ENCODE assay signal across 25 cellular contexts in the genomic region with DNA sequence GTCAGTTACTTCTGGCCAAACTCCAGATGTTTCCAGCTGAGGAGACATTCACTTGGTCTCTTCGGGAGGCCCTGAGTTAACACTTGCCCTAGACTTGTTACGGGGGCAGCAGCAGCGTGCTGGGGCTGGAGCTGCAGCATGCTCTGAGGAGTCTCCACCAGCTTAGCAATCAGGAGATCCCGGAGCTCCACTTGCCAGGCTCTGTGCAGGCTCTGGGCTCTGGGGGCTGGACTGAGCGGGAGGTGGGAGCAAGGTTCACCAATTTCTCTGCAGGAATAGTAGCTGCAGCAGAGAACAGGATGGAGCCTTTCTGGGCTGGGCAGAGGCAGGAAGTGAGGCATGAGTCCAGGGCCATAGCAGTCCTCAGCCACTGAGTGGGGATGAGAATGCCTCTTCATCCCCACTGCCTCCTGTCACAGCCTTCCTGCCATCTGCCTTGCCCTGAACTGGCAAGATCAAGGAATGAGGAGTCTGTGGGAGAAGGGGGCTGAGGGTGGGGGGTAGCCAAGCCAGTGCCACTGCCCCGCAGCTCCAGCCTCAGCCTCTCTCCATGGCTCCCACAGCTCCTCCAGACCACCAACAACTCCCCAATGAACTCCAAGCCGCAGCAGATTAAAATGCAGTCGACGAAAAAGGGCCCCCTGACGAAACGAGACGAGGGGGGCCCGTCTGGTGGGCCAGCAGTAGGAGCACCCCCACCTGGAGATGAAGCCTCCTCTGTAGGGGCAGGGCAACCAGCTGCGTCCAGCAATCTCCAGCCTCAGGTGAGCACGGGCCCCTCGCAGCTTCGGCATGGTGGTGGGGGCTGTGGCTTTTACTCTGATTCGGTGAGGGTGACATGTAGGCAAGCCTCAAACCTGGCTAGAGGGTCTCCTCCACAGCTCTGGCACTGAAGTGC. TPM values are rescaled to one million over a fixed set of nuclear protein-coding genes. Genes with fewer than 3 reads are reported as not detected.
DNase-seq lines count a peak whose midpoint lies in the region; ATAC-seq and TF ChIP-seq lines count a peak whose summit lies in the region.
"Had no signal": no experiment of that assay in that cellular context is flagged by ENCODE, and none has a peak within 500 bp of the region (broad histone marks: within the 10 kb centered on the region; RNA-seq: fewer than 3 reads in every experiment).

No MANE protein-coding gene starts in this region.

- H3K36me3 ChIP-seq in aorta (ENCODE audit: control insufficient read depth in 1 of 2, insufficient read depth in 2 of 2, low read length in 1 of 2): peaks cover 5 to 23% of the 10 kb centered on the region in 2 donors

- no peak overlapping the region for H3K4me3 Mint-ChIP-seq in natural killer cell
- H3K4me3 Mint-ChIP-seq in natural killer cell treated with Interleukin-12 subunit alpha and Interleukin-12 subunit beta and Interleukin-15 and Interleukin-18, amount 100 ng/mL, for 72 hours: no peak overlapping the region
- H3K4me3 Mint-ChIP-seq in activated T-helper 17 cell treated with anti-CD3 and anti-CD28 coated beads, Interleukin-2, amount 50 U/mL, for 72 hours: no peak overlapping the region
- H3K4me3 Mint-ChIP-seq: H9, nephron progenitor cell had no signal

- H3K4me3 ChIP-seq in aorta (ENCODE audit: low read length in 2 of 2): no peak overlapping the region
- H3K4me3 ChIP-seq: adrenal gland, psoas muscle, skin epidermis had no signal

- H3K27ac Mint-ChIP-seq in natural killer cell: peak overlapping the region; percentile 24 to 86
- no peak overlapping the region for H3K27ac Mint-ChIP-seq in natural killer cell treated with Interleukin-12 subunit alpha and Interleukin-12 subunit beta and Interleukin-15 and Interleukin-18, amount 100 ng/mL, for 72 hours
- peak overlapping the region; percentile 41 for H3K27ac Mint-ChIP-seq in activated T-helper 17 cell treated with anti-CD3 and anti-CD28 coated beads, Interleukin-2, amount 50 U/mL, for 72 hours
- H3K27ac Mint-ChIP-seq: H9, nephron progenitor cell had no signal

- ATAC-seq in natural killer cell: no peak
- ATAC-seq in natural killer cell treated with Interleukin-12 subunit alpha and Interleukin-12 subunit beta and Interleukin-15 and Interleukin-18, amount 100 ng/mL, for 72 hours: no peak
- no peak for ATAC-seq in activated T-helper 17 cell treated with anti-CD3 and anti-CD28 coated beads, Interleukin-2, amount 50 U/mL, for 72 hours (replicated peaks)
- no peak for ATAC-seq in aorta (ENCODE audit: low FRiP score)
- ATAC-seq: psoas muscle had no signal

- H3K27me3 ChIP-seq in layer of hippocampus (ENCODE audit: control insufficient read depth, insufficient read depth, low read length): no peaks in the 10 kb centered on the region
- no peaks in the 10 kb centered on the region for H3K27me3 ChIP-seq in aorta (ENCODE audit: control insufficient read depth in 1 of 2, insufficient read depth in 2 of 2, low read length in 1 of 2)
- H3K27me3 ChIP-seq: adrenal gland had no signal

- WGBS in aorta, 2 donors: 87 to 89% methylated on average over 18 of the region's 18 CpGs

- H3K27me3 Mint-ChIP-seq in natural killer cell (ENCODE audit: low read depth in 2 of 2): no peaks in the 10 kb centered on the region
- H3K27me3 Mint-ChIP-seq in natural killer cell treated with Interleukin-12 subunit alpha and Interleukin-12 subunit beta and Interleukin-15 and Interleukin-18, amount 100 ng/mL, for 72 hours: no peaks in the 10 kb centered on the region
- H3K27me3 Mint-ChIP-seq in activated T-helper 17 cell treated with anti-CD3 and anti-CD28 coated beads, Interleukin-2, amount 50 U/mL, for 72 hours: no peaks in the 10 kb centered on the region

- H3K27ac ChIP-seq in layer of hippocampus (ENCODE audit: low read depth, low read length) (peak overlapping the region; percentile 98), aorta (ENCODE audit: low read depth in 1 of 2, low read length in 2 of 2) (no peak overlapping the region)
- H3K27ac ChIP-seq: psoas muscle, skin epidermis had no signal

- H3K36me3 Mint-ChIP-seq in natural killer cell: peaks cover 9% of the 10 kb centered on the region
- H3K36me3 Mint-ChIP-seq in natural killer cell treated with Interleukin-12 subunit alpha and Interleukin-12 subunit beta and Interleukin-15 and Interleukin-18, amount 100 ng/mL, for 72 hours: peaks cover 13% of the 10 kb centered on the region
- peaks cover 100% of the 10 kb centered on the region for H3K36me3 Mint-ChIP-seq in activated T-helper 17 cell treated with anti-CD3 and anti-CD28 coated beads, Interleukin-2, amount 50 U/mL, for 72 hours (ENCODE audit: low read depth)

- DNase-seq in natural killer cell (no peak), aorta (peak; percentile 41 to 63), NCI-H1092 (lab: John Stamatoyannopoulos, UW) (no peak), HUDEP-2 (lab: John Stamatoyannopoulos, UW; ENCODE audit: unreplicated experiment in 76 of 76) (no peak)
- no peak for DNase-seq in natural killer cell treated with Interleukin-12 subunit alpha and Interleukin-12 subunit beta and Interleukin-15 and Interleukin-18, amount 100 ng/mL, for 72 hours (ENCODE audit: low spot score)
- no peak for DNase-seq in effector CD8-positive, alpha-beta T cell (lab: John Stamatoyannopoulos, UW)
- DNase-seq: activated CD4-positive, alpha-beta T cell treated with anti-CD3 and anti-CD28 coated beads for 4 hours; activated T-cell treated with anti-CD3 and anti-CD28 coated beads for 4 hours; Caco-2; cerebellar nuclear complex; EL; H9; islet precursor cell; Karpas-422; mesenchymal stem cell; NCI-H1105; NCI-H2107; NCI-H526 treated with DMSO at 0.1 percent for 48 hours; nephron progenitor cell; stimulated activated CD4-positive, alpha-beta T cell treated with anti-CD3 and anti-CD28 coated beads, Interleukin-4, amount 100 ng/mL, for 24 hours had no signal

- no peaks in the 10 kb centered on the region for H3K9me3 ChIP-seq in aorta (ENCODE audit: control insufficient read depth, low read length)
- H3K9me3 ChIP-seq: adrenal gland, Caco-2, psoas muscle had no signal

- H3K4me1 Mint-ChIP-seq in natural killer cell: peaks cover 24 to 29% of the 10 kb centered on the region in 2 donors
- peaks cover 13% of the 10 kb centered on the region in 2 donors for H3K4me1 Mint-ChIP-seq in natural killer cell treated with Interleukin-12 subunit alpha and Interleukin-12 subunit beta and Interleukin-15 and Interleukin-18, amount 100 ng/mL, for 72 hours (ENCODE audit: low read depth in 2 of 2)
- peaks cover 16% of the 10 kb centered on the region for H3K4me1 Mint-ChIP-seq in activated T-helper 17 cell treated with anti-CD3 and anti-CD28 coated beads, Interleukin-2, amount 50 U/mL, for 72 hours
- H3K4me1 Mint-ChIP-seq: H9, nephron progenitor cell had no signal

- peaks cover 0 to 3% of the 10 kb centered on the region in 2 donors for H3K4me1 ChIP-seq in aorta (ENCODE audit: control insufficient read depth in 1 of 2, insufficient read depth in 2 of 2, low read length in 2 of 2)
- H3K4me1 ChIP-seq: Caco-2 had no signal

- TF ChIP-seq CTCF in natural killer cell (IDR thresholded peaks at IDR 0.05): no peak

- intact Hi-C loops in natural killer cell (cut with micrococcal nuclease) (no loop called here), aorta (cut with DNase I) (no loop called here)

- H3K9me3 Mint-ChIP-seq in natural killer cell: no peaks in the 10 kb centered on the region
- H3K9me3 Mint-ChIP-seq in natural killer cell treated with Interleukin-12 subunit alpha and Interleukin-12 subunit beta and Interleukin-15 and Interleukin-18, amount 100 ng/mL, for 72 hours: no peaks in the 10 kb centered on the region
- no peaks in the 10 kb centered on the region for H3K9me3 Mint-ChIP-seq in activated T-helper 17 cell treated with anti-CD3 and anti-CD28 coated beads, Interleukin-2, amount 50 U/mL, for 72 hours
- H3K9me3 Mint-ChIP-seq: H9, nephron progenitor cell had no signal

RNA-seq across cellular contexts. Expression of gene GTPBP1, which starts 23.4 kb away (rescaled TPM):
- total RNA-seq in natural killer cell: 100 to 1,000 TPM; 236 to 259 (median 249) TPM
- total RNA-seq in natural killer cell treated with Interleukin-12 subunit alpha and Interleukin-12 subunit beta and Interleukin-15 and Interleukin-18, amount 100 ng/mL, for 72 hours: 100 to 1,000 TPM; 135 to 192 TPM
- total RNA-seq in activated T-helper 17 cell treated with anti-CD3 and anti-CD28 coated beads, Interleukin-2, amount 50 U/mL, for 72 hours: 10 to 100 TPM; 70.6 to 92.3 TPM
- total RNA-seq in aorta: 10 to 100 TPM; 49.5 to 59.2 TPM
- 10 to 100 TPM; 10.5 to 21.6 TPM for polyA plus RNA-seq in aorta

RNA-seq across cellular contexts. Expression of gene SUN2, which starts 26.6 kb away (rescaled TPM):
- total RNA-seq in natural killer cell (1,000 to 10,000 TPM in 1 of 3 donors, 100 to 1,000 TPM in 2; 882 to 1,056 (median 886) TPM), aorta (100 to 1,000 TPM; 275 to 495 TPM)
- 100 to 1,000 TPM; 203 to 215 TPM for total RNA-seq in natural killer cell treated with Interleukin-12 subunit alpha and Interleukin-12 subunit beta and Interleukin-15 and Interleukin-18, amount 100 ng/mL, for 72 hours
- 100 to 1,000 TPM; 193 to 216 TPM for total RNA-seq in activated T-helper 17 cell treated with anti-CD3 and anti-CD28 coated beads, Interleukin-2, amount 50 U/mL, for 72 hours
- 100 to 1,000 TPM in 1 of 2 donors, 10 to 100 TPM in 1; 95.4 to 303 TPM for polyA plus RNA-seq in aorta

RNA-seq across cellular contexts. Expression of gene JOSD1, which starts 28.4 kb away (rescaled TPM):
- total RNA-seq in natural killer cell (100 to 1,000 TPM; 123 to 165 (median 128) TPM), aorta (10 to 100 TPM; 54.0 to 54.7 TPM)
- total RNA-seq in natural killer cell treated with Interleukin-12 subunit alpha and Interleukin-12 subunit beta and Interleukin-15 and Interleukin-18, amount 100 ng/mL, for 72 hours: 10 to 100 TPM; 53.6 to 62.3 TPM
- 100 to 1,000 TPM in 1 of 2 donors, 10 to 100 TPM in 1; 80.1 to 104 TPM for total RNA-seq in activated T-helper 17 cell treated with anti-CD3 and anti-CD28 coated beads, Interleukin-2, amount 50 U/mL, for 72 hours
- 10 to 100 TPM; 19.7 to 30.0 TPM for polyA plus RNA-seq in aorta

RNA-seq across cellular contexts. Expression of gene TOMM22, which starts 47.4 kb away (rescaled TPM):
- total RNA-seq in natural killer cell: 10 to 100 TPM; 45.9 to 50.6 (median 47.5) TPM
- total RNA-seq in natural killer cell treated with Interleukin-12 subunit alpha and Interleukin-12 subunit beta and Interleukin-15 and Interleukin-18, amount 100 ng/mL, for 72 hours: 100 to 1,000 TPM; 109 to 153 TPM
- 100 to 1,000 TPM in 1 of 2 donors, 10 to 100 TPM in 1; 59.9 to 138 TPM for total RNA-seq in activated T-helper 17 cell treated with anti-CD3 and anti-CD28 coated beads, Interleukin-2, amount 50 U/mL, for 72 hours
- 10 to 100 TPM; 36.0 to 39.2 TPM for total RNA-seq in aorta
- polyA plus RNA-seq in aorta: 10 to 100 TPM; 28.9 to 42.4 TPM

Comparison
In these comparisons a context has a peak if more than half of its experiments do, and no peak if none do; other contexts are left out.
1. H3K27ac Mint-ChIP-seq: peak in natural killer cell (2 of 2) and activated T-helper 17 cell treated with anti-CD3 and anti-CD28 coated beads, Interleukin-2, amount 50 U/mL, for 72 hours (single experiment); none in natural killer cell treated with Interleukin-12 subunit alpha and Interleukin-12 subunit beta and Interleukin-15 and Interleukin-18, amount 100 ng/mL, for 72 hours (0 of 2).
2. DNase-seq: peak in aorta (2 of 2); none in natural killer cell (single experiment), natural killer cell treated with Interleukin-12 subunit alpha and Interleukin-12 subunit beta and Interleukin-15 and Interleukin-18, amount 100 ng/mL, for 72 hours (single experiment), NCI-H1092 (single experiment), HUDEP-2 (0 of 76) and effector CD8-positive, alpha-beta T cell (single experiment).